Comparison of ENCODE assay signal across 7 cellular contexts in genomic region chr4:95243892-95244291, GRCh38.
"Had no signal": no experiment of that assay in that cellular context is flagged by ENCODE, and none has a peak within 500 bp of the region (broad histone marks: within the 10 kb centered on the region; RNA-seq: fewer than 3 reads in every experiment).

No MANE protein-coding gene starts in this region.

- DNase-seq: GM23248, GOT3, H9, HCEC 1CT, KG1 had no signal

- H3K27ac ChIP-seq: GM23248, HL-60 had no signal

- ATAC-seq: HepG2 had no signal
